In the genomic region with DNA sequence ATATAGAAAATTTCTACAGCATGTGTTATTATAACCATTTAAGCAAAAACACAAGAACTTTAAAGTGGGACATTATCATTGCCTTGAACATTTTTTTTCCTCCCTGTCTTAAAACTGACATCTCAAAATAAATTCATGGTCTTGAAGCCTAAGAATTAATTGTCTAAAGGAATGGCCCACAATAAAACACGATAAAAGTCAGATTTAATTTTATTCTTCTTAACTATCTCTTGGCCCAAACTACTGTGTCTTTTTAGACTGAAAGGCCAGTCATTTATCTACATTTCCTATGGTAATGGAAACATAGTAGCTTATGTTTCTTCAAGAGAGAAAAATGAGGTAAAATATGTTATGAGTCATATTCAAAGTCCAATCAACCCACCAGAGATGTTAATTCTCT, we compare ENCODE assay signal across 32 cellular contexts.
"Had no signal": no experiment of that assay in that cellular context is flagged by ENCODE, and none has a peak within 500 bp of the region (broad histone marks: within the 10 kb centered on the region; RNA-seq: fewer than 3 reads in every experiment).

No MANE protein-coding gene starts in this region.

- FAIRE-seq: keratinocyte had no signal

- H3K36me3 ChIP-seq: gastroesophageal sphincter, neutrophil, ovary, stomach, tibial artery, upper lobe of right lung, WERI-Rb-1 had no signal

- H3K79me2 ChIP-seq: hepatocyte had no signal

- H3K36me3 Mint-ChIP-seq: activated naive CD4-positive, alpha-beta T cell treated with anti-CD3 and anti-CD28 coated beads, Interleukin-2, amount 10 ng/mL, durations not matched to agents 7 days and 5 days; mesothelial cell of epicardium; naive B cell had no signal

- H3K27me3 ChIP-seq: body of pancreas, dorsolateral prefrontal cortex, gastroesophageal sphincter, hepatocyte, neutrophil, ovary, stomach, tibial artery, upper lobe of right lung had no signal

- H3K4me1 Mint-ChIP-seq: activated naive CD4-positive, alpha-beta T cell treated with anti-CD3 and anti-CD28 coated beads, Interleukin-2, amount 10 ng/mL, durations not matched to agents 7 days and 5 days; naive B cell had no signal

- H3K27me3 Mint-ChIP-seq: activated naive CD4-positive, alpha-beta T cell treated with anti-CD3 and anti-CD28 coated beads, Interleukin-2, amount 10 ng/mL, durations not matched to agents 7 days and 5 days; naive B cell; progenitor cell of endocrine pancreas had no signal

- H3K4me2 ChIP-seq: hepatocyte had no signal

- DNase-seq: activated CD4-positive, alpha-beta T cell treated with anti-CD3 and anti-CD28 coated beads for 48 hours; activated CD4-positive, alpha-beta T cell treated with anti-CD3 and anti-CD28 coated beads, Interleukin-2, amount 50 U/mL, for 48 hours; activated CD8-positive, alpha-beta memory T cell treated with anti-CD3 and anti-CD28 coated beads for 24 hours; activated gamma-delta T cell; activated naive CD4-positive, alpha-beta T cell treated with anti-CD3 and anti-CD28 coated beads, Interleukin-2, amount 10 ng/mL, durations not matched to agents 7 days and 5 days; body of pancreas; dorsolateral prefrontal cortex; effector memory CD4-positive, alpha-beta T cell; left cardiac atrium; mammary epithelial cell; naive B cell; nephron progenitor cell; ovary; retina; stimulated activated CD4-positive, alpha-beta T cell treated with anti-CD3 and anti-CD28 coated beads, Interleukin-12 subunit alpha, Interleukin-12 subunit beta, amount 100 ng/mL, for 4 hours; stimulated activated CD4-positive, alpha-beta T cell treated with anti-CD3 and anti-CD28 coated beads, Interleukin-4, amount 100 ng/mL, for 1 hour; stomach; T-helper 9 cell; tibial artery; upper lobe of right lung; WERI-Rb-1 had no signal

- ATAC-seq: activated CD4-positive, CD25-positive, alpha-beta regulatory T cell treated with anti-CD3 and anti-CD28 coated beads, Interleukin-2, amount 50 U/mL, for 24 hours; body of pancreas; gastroesophageal sphincter; left cardiac atrium; sciatic nerve; upper lobe of right lung had no signal

- H3K27ac ChIP-seq: body of pancreas, coronary artery, dorsolateral prefrontal cortex, gastroesophageal sphincter, hepatocyte, neutrophil, ovary, skin epidermis, stomach, tibial artery, upper lobe of right lung, WERI-Rb-1 had no signal

- H3K4me3 Mint-ChIP-seq: activated naive CD4-positive, alpha-beta T cell treated with anti-CD3 and anti-CD28 coated beads, Interleukin-2, amount 10 ng/mL, durations not matched to agents 7 days and 5 days; mesothelial cell of epicardium; nephron progenitor cell; T-helper 1 cell treated with Interleukin-12 subunit alpha and Interleukin-12 subunit beta and Interleukin-4 antibody, amounts not matched to agents 30 μg/mL and 1 μg/mL, for 36 hours had no signal

- H3K9me3 Mint-ChIP-seq: mesothelial cell of epicardium; naive B cell; nephron progenitor cell; T-helper 1 cell treated with Interleukin-12 subunit alpha and Interleukin-12 subunit beta and Interleukin-4 antibody, amounts not matched to agents 30 μg/mL and 1 μg/mL, for 36 hours had no signal

- H3K4me3 ChIP-seq: body of pancreas, coronary artery, dorsolateral prefrontal cortex, gastroesophageal sphincter, hepatocyte, ovary, skin epidermis, stomach, tibial artery, upper lobe of right lung had no signal

- H3K4me1 ChIP-seq: body of pancreas, gastroesophageal sphincter, stomach, tibial artery, upper lobe of right lung had no signal

- H3K9me3 ChIP-seq: body of pancreas, gastroesophageal sphincter, neutrophil, ovary, stomach, tibial artery, upper lobe of right lung had no signal

- H2AFZ ChIP-seq: hepatocyte had no signal

- H3K27ac Mint-ChIP-seq: activated naive CD4-positive, alpha-beta T cell treated with anti-CD3 and anti-CD28 coated beads, Interleukin-2, amount 10 ng/mL, durations not matched to agents 7 days and 5 days; mesothelial cell of epicardium; naive B cell; nephron progenitor cell; progenitor cell of endocrine pancreas; T-helper 1 cell treated with Interleukin-12 subunit alpha and Interleukin-12 subunit beta and Interleukin-4 antibody, amounts not matched to agents 30 μg/mL and 1 μg/mL, for 36 hours had no signal
